Comparison of ENCODE assay signal across 8 cellular contexts in the genomic region with DNA sequence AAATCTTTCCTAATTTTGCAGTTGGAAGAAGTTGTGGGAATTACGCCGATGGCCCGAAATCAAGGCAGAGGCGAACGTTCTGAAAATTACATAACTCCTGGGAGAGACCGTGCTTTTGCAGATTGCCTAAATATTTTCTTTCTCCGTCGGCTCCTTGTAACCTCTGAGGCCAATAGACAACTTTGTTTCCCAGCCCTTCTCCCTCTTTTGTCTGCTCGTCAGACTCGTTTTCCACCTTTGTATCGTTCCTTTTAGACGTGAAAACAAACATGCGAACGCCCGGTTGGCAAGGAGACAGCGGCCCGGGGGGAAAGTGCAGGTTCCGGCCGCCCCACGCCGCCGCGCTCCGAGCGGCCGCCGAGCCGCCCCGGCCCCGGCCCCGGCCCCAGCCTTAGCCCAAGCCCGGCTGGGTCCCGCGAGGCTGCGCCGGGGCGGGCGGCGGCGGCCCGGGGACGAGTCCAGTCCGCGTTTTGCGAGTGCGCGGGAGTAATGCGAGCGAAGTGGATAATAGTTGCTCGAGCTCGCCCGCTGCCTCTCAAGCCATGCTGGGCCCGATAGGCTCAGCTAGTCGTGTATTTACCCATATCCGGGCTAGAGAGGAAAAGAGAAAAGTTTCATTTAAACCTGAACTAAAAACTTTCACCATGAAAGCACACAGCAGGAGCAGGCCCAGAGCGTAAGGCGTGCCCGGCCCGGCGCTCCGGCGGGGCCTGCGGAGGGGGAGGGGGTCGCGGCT. TPM values are rescaled to one million over a fixed set of nuclear protein-coding genes. Genes with fewer than 3 reads are reported as not detected.
A peak's percentile ranks its signal among the peaks of the same experiment; 100 is the strongest.
DNase-seq lines count a peak whose midpoint lies in the region; ATAC-seq lines count a peak whose summit lies in the region.

A gene (plus strand): TSS at position 538 of the 736 bp plus-strand sequence. CDS start 303 bp downstream, outside the sequence.

- peak; percentile 50 for ATAC-seq in HG03432 (IDR thresholded peaks at IDR 0.05; ENCODE audit: unreplicated experiment)

- peak within 1 kb of the TSS; percentile 92 for H3K9ac ChIP-seq in endocrine pancreas (ENCODE audit: control insufficient read depth, insufficient read depth, low read length)

- WGBS in mesodermal cell (ENCODE audit: insufficient coverage in 2 of 2), 2 experiments = 1 to 2% methylated on average over 30 to 47 of the region's 65 CpGs

- H3K27me3 ChIP-seq in endocrine pancreas (ENCODE audit: control insufficient read depth, insufficient read depth, low read length) = no peaks in the 10 kb centered on the region

- H3K36me3 ChIP-seq in endocrine pancreas (ENCODE audit: control insufficient read depth, insufficient read depth, low read length) (no peaks in the 10 kb centered on the region), mesodermal cell (ENCODE audit: control insufficient read depth, insufficient read depth, low read length) (no peaks in the 10 kb centered on the region)

- peak in 13 of 14 donors; percentile 16 to 82 (median 74) for DNase-seq in C1 segment of cervical spinal cord (lab: John Stamatoyannopoulos, UW)
- DNase-seq in GM19238 (ENCODE audit: insufficient read length, low spot score) = peak; percentile 87
- peak; percentile 62 to 71 for DNase-seq in NOMO-1 (lab: John Stamatoyannopoulos, UW; ENCODE audit: unreplicated experiment in 2 of 2)
- DNase-seq in activated CD8-positive, alpha-beta memory T cell treated with anti-CD3 and anti-CD28 coated beads for 48 hours (ENCODE audit: low read depth in 2 of 3, low spot score in 2 of 3) = peak in 2 of 3 experiments; percentile 54 to 60
- DNase-seq in stimulated activated CD8-positive, alpha-beta memory T cell treated with anti-CD3 and anti-CD28 coated beads, Interleukin-15, amount 100 ng/mL, for 4 hours (ENCODE audit: low read depth in 2 of 2) = peak; percentile 57 to 63

- H3K4me1 ChIP-seq in endocrine pancreas (ENCODE audit: control insufficient read depth, insufficient read depth, low read length) = peaks cover 19% of the 10 kb centered on the region
- peaks cover 11% of the 10 kb centered on the region for H3K4me1 ChIP-seq in mesodermal cell (ENCODE audit: control insufficient read depth, insufficient read depth, low read length, poor library complexity, severe bottlenecking)

- H3K4me3 ChIP-seq in endocrine pancreas (ENCODE audit: control insufficient read depth, insufficient read depth, low read length) (peak within 1 kb of the TSS; percentile 93), mesodermal cell (ENCODE audit: extremely low read depth, insufficient read depth, low read length, poor library complexity, severe bottlenecking) (peak within 1 kb of the TSS; percentile 70)

- H3K9me3 ChIP-seq in endocrine pancreas (ENCODE audit: control insufficient read depth, low read length) (no peaks in the 10 kb centered on the region), mesodermal cell (ENCODE audit: control insufficient read depth, low read length) (no peaks in the 10 kb centered on the region)

- H3K27ac ChIP-seq in mesodermal cell (ENCODE audit: low read depth, low read length, severe bottlenecking) = peak within 1 kb of the TSS; percentile 97

RNA-seq across cellular contexts. Expression of the gene that starts here (rescaled TPM):
- polyA plus RNA-seq in mesodermal cell (2013, experiment 1 of 2) = 45.9 TPM
- polyA plus RNA-seq in mesodermal cell (2013, experiment 2 of 2) = 43.6 TPM

Comparison
In these comparisons a context has a peak if more than half of its experiments do, and no peak if none do; other contexts are left out.
1. Peak in every context shown above with its lines: DNase-seq, ATAC-seq, H3K4me3 ChIP-seq and H3K27ac ChIP-seq.